13 cellular contexts compared by ENCODE assay signal in the genomic region with DNA sequence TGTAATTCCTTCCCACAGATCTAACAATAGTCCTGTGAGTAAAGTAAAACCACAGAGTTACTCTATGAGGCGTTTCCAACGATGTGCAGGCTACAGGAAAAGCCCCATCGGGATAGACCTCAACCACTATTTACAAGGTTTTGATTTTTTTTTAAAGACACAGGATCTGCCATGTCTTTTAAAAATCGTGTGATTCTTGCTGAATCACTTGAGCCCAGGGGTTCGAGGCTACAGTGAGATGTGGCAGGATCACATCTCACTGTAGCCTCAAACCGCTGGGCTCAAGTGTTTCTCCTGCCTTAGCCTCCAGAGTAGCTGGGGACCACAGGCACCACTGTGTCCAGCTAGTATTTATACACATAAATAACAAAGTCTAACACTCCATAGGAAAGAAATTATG. TPM values are rescaled to one million over a fixed set of nuclear protein-coding genes. Genes with fewer than 3 reads are reported as not detected.
DNase-seq lines count a peak whose midpoint lies in the region; TF ChIP-seq lines count a peak whose summit lies in the region.
"Had no signal": no experiment of that assay in that cellular context is flagged by ENCODE, and none has a peak within 500 bp of the region (broad histone marks: within the 10 kb centered on the region; RNA-seq: fewer than 3 reads in every experiment).

No MANE protein-coding gene starts in this region.

- H3K36me3 Mint-ChIP-seq in CD4-positive, alpha-beta memory T cell = peaks cover 61 to 94% of the 10 kb centered on the region in 2 donors
- H3K36me3 Mint-ChIP-seq in endodermal cell (ENCODE audit: low read depth) = peaks cover 88% of the 10 kb centered on the region

- CTCF ChIA-PET in A673 (lab: Charles Lee) = no interaction called here
- CTCF ChIA-PET in CD4-positive, alpha-beta memory T cell (lab: Charles Lee; ENCODE audit: partially characterized antibody) = no interaction called here

- H3K4me3 ChIP-seq in A673 (ENCODE audit: low read depth, low read length, poor library complexity, severe bottlenecking) (no peak overlapping the region), SK-N-MC (peak overlapping the region; percentile 18), endodermal cell (ENCODE audit: low read length) (peak overlapping the region; percentile 87)
- H3K4me3 ChIP-seq in CD4-positive, alpha-beta memory T cell (ENCODE audit: low read length in 2 of 2) = no peak overlapping the region
- H3K4me3 ChIP-seq: ascending aorta, gastroesophageal sphincter had no signal

- H3K4me3 Mint-ChIP-seq in CD4-positive, alpha-beta memory T cell = peak overlapping the region in 1 of 8 donors; percentile 25
- H3K4me3 Mint-ChIP-seq in endodermal cell = no peak overlapping the region

- H3K27me3 ChIP-seq in A673 (replicated peaks; ENCODE audit: insufficient read depth, low read depth, low read length, poor library complexity) = no peaks in the 10 kb centered on the region
- H3K27me3 ChIP-seq in CD4-positive, alpha-beta memory T cell (ENCODE audit: insufficient read depth, low read length) = no peaks in the 10 kb centered on the region
- no peaks in the 10 kb centered on the region for H3K27me3 ChIP-seq in endodermal cell (ENCODE audit: control insufficient read depth, insufficient read depth, low read length, poor library complexity, severe bottlenecking)
- H3K27me3 ChIP-seq: ascending aorta, gastroesophageal sphincter had no signal

- H3K9ac ChIP-seq in SK-N-MC (ENCODE audit: insufficient read length) = no peak overlapping the region
- peak overlapping the region; percentile 7 for H3K9ac ChIP-seq in endodermal cell (ENCODE audit: extremely low read depth, low read length, poor library complexity, severe bottlenecking)

- no TSS peak for BruUV-seq in A673 (replicated peaks; lab: Mats Ljungman, UMichigan)

- H3K4me1 Mint-ChIP-seq in CD4-positive, alpha-beta memory T cell = peaks cover 40 to 66% (median 47%) of the 10 kb centered on the region in 4 donors
- H3K4me1 Mint-ChIP-seq in endodermal cell = peaks cover 28% of the 10 kb centered on the region

- H3K27ac ChIP-seq in A673 (ENCODE audit: low read depth, low read length, poor library complexity, severe bottlenecking) (peak overlapping the region; percentile 20), SK-N-MC (peak overlapping the region; percentile 77), endodermal cell (ENCODE audit: low read depth, low read length) (no peak overlapping the region), substantia nigra (ENCODE audit: low read depth, low read length, poor library complexity, severe bottlenecking) (no peak overlapping the region)
- peak overlapping the region; percentile 31 for H3K27ac ChIP-seq in CD4-positive, alpha-beta memory T cell (ENCODE audit: low read depth, low read length)
- H3K27ac ChIP-seq: ascending aorta, gastroesophageal sphincter had no signal

- WGBS in endodermal cell (ENCODE audit: insufficient coverage in 1 of 2, insufficient read length in 1 of 2), 2 experiments = 88 to 94% methylated on average over 5 to 6 of the region's 6 CpGs

- TF ChIP-seq CTCF in A673 (conservative IDR thresholded peaks at IDR 0.05; ENCODE audit: low read depth, low read length) (no peak), endodermal cell (conservative IDR thresholded peaks at IDR 0.05) (no peak)

- H3K27ac Mint-ChIP-seq in CD4-positive, alpha-beta memory T cell = peak overlapping the region; percentile 7 to 99 (median 76)
- H3K27ac Mint-ChIP-seq in endodermal cell = peak overlapping the region; percentile 55

- intact Hi-C loops in A673 (cut with micrococcal nuclease; ENCODE audit: unreplicated experiment) = loop anchor here (5.0 kb wide), 2 partner anchors 36 to 64 kb away; no protein-coding TSS in a partner anchor
- intact Hi-C loops in CD4-positive, alpha-beta memory T cell (cut with micrococcal nuclease) = no loop called here

- H3K27me3 Mint-ChIP-seq in CD4-positive, alpha-beta memory T cell = no peaks in the 10 kb centered on the region
- no peaks in the 10 kb centered on the region for H3K27me3 Mint-ChIP-seq in endodermal cell (ENCODE audit: insufficient read depth)

- H3K9me3 Mint-ChIP-seq in CD4-positive, alpha-beta memory T cell = no peaks in the 10 kb centered on the region
- H3K9me3 Mint-ChIP-seq in endodermal cell = no peaks in the 10 kb centered on the region

- H3K36me3 ChIP-seq in A673 (ENCODE audit: insufficient read depth, low read length, poor library complexity, severe bottlenecking) (peaks cover 100% of the 10 kb centered on the region), SK-N-MC (ENCODE audit: insufficient read depth, low read length) (peaks cover 100% of the 10 kb centered on the region), endodermal cell (ENCODE audit: control insufficient read depth, insufficient read depth, low read length) (peaks cover 100% of the 10 kb centered on the region)
- H3K36me3 ChIP-seq in CD4-positive, alpha-beta memory T cell (ENCODE audit: insufficient read depth, low read length) = peaks cover 78% of the 10 kb centered on the region

- DNase-seq in A673 (ENCODE audit: low spot score) = no peak
- DNase-seq in CD4-positive, alpha-beta memory T cell = no peak
- no peak for DNase-seq in SK-N-MC (ENCODE audit: low read depth, low spot score)
- no peak for DNase-seq in endodermal cell
- DNase-seq in NCI-H226 = no peak
- no peak for DNase-seq in NOMO-1 (lab: John Stamatoyannopoulos, UW; ENCODE audit: unreplicated experiment in 2 of 2)
- no peak for DNase-seq in substantia nigra (lab: John Stamatoyannopoulos, UW)
- no peak for DNase-seq in GF-D8 (lab: John Stamatoyannopoulos, UW)
- DNase-seq: Calu3; effector CD4-positive, alpha-beta T cell; NCI-H2171 treated with DMSO at 0.1 percent for 48 hours had no signal

- H3K4me1 ChIP-seq in A673 (ENCODE audit: insufficient read depth, low read length, poor library complexity, severe bottlenecking) = peaks cover 39% of the 10 kb centered on the region
- peaks cover 62% of the 10 kb centered on the region for H3K4me1 ChIP-seq in CD4-positive, alpha-beta memory T cell (ENCODE audit: insufficient read depth, low read length)
- H3K4me1 ChIP-seq in endodermal cell (ENCODE audit: control insufficient read depth, insufficient read depth, low read length) = peaks cover 2% of the 10 kb centered on the region

- H3K9me3 ChIP-seq in A673 (ENCODE audit: low read depth, low read length, poor library complexity, severe bottlenecking) (no peaks in the 10 kb centered on the region), SK-N-MC (ENCODE audit: low read depth, low read length) (no peaks in the 10 kb centered on the region), endodermal cell (ENCODE audit: control insufficient read depth, low read length) (no peaks in the 10 kb centered on the region)
- H3K9me3 ChIP-seq in CD4-positive, alpha-beta memory T cell (ENCODE audit: control insufficient read depth in 1 of 2, low read length in 2 of 2) = no peaks in the 10 kb centered on the region
- H3K9me3 ChIP-seq: ascending aorta, gastroesophageal sphincter had no signal

- POLR2A ChIA-PET in A673 (lab: Charles Lee; ENCODE audit: low non-redundant PET) = no interaction called here
- POLR2A ChIA-PET in CD4-positive, alpha-beta memory T cell (lab: Charles Lee; ENCODE audit: partially characterized antibody) = interaction anchor here (0.8 kb wide), 1 partner anchor 10 kb away, joined by 3 read pairs; no protein-coding TSS in a partner anchor

RNA-seq across cellular contexts. Expression of gene TAF1D, which starts 7.8 kb away (rescaled TPM):
- total RNA-seq in A673 (2021) = 222 and 275 TPM in 2 replicates
- total RNA-seq in CD4-positive, alpha-beta memory T cell = 100 to 1,000 TPM; 198 to 199 TPM
- 10 to 100 TPM; 17.4 to 29.8 TPM for polyA plus RNA-seq in CD4-positive, alpha-beta memory T cell
- total RNA-seq in endodermal cell = 100 to 1,000 TPM; 195 to 231 TPM
- 238 TPM for polyA plus RNA-seq in endodermal cell (2013, experiment 1 of 2)
- polyA plus RNA-seq in endodermal cell (2013, experiment 2 of 2) = 234 TPM

RNA-seq across cellular contexts. Expression of gene C11orf54, which starts 8.0 kb away (rescaled TPM):
- 24.3 and 26.2 TPM in 2 replicates for total RNA-seq in A673 (2021)
- total RNA-seq in CD4-positive, alpha-beta memory T cell = 10 to 100 TPM; 31.2 to 36.4 TPM
- 10 to 100 TPM; 13.0 to 17.4 TPM for polyA plus RNA-seq in CD4-positive, alpha-beta memory T cell
- 10 to 100 TPM; 18.8 to 33.6 TPM for total RNA-seq in endodermal cell
- polyA plus RNA-seq in endodermal cell (2013, experiment 1 of 2) = 37.0 TPM
- 32.8 TPM for polyA plus RNA-seq in endodermal cell (2013, experiment 2 of 2)

RNA-seq across cellular contexts. Expression of gene MED17, which starts 50.6 kb away (rescaled TPM):
- 63.4 and 67.9 TPM in 2 replicates for total RNA-seq in A673 (2021)
- 10 to 100 TPM; 73.2 to 78.5 TPM for total RNA-seq in CD4-positive, alpha-beta memory T cell
- 10 to 100 TPM; 11.3 to 30.8 TPM for polyA plus RNA-seq in CD4-positive, alpha-beta memory T cell
- total RNA-seq in endodermal cell = 10 to 100 TPM; 40.6 to 46.2 TPM
- 41.1 TPM for polyA plus RNA-seq in endodermal cell (2013, experiment 1 of 2)
- polyA plus RNA-seq in endodermal cell (2013, experiment 2 of 2) = 41.4 TPM

Comparison
In these comparisons a context has a peak if more than half of its experiments do, and no peak if none do; other contexts are left out.
1. H3K27ac ChIP-seq: peak in A673 (single experiment), CD4-positive, alpha-beta memory T cell (single experiment) and SK-N-MC (single experiment); none in endodermal cell (single experiment) and substantia nigra (single experiment).
2. H3K4me3 ChIP-seq: peak in SK-N-MC (single experiment) and endodermal cell (single experiment); none in A673 (single experiment) and CD4-positive, alpha-beta memory T cell (0 of 2).